Comparison of ENCODE assay signal across 1 cellular context in the genomic region with DNA sequence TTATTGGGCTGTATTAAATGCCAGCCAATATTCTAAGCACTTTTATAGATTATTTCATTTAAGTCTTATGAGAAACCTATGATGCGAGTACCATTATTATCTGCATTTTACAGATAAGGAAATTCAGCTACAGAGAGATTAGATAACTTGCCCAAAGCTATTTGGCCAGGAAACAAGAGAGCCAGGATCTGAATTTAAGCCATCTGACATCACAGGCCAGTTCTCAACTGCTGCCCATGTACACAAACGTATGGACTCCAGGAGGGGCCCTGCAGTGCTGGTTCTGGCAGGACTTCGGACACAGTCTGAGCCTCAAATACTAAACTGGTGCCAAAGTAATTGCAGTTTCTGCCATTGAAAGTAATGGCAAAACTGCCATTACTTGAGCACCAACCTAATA.
TF ChIP-seq lines count a peak whose summit lies in the region.

No MANE protein-coding gene starts in this region.

TF ChIP-seq in SK-N-SH, 30 proteins besides CTCF, POLR2A, EP300 and RAD21 (continued from another document):
- TF ChIP-seq, protein P1, sequence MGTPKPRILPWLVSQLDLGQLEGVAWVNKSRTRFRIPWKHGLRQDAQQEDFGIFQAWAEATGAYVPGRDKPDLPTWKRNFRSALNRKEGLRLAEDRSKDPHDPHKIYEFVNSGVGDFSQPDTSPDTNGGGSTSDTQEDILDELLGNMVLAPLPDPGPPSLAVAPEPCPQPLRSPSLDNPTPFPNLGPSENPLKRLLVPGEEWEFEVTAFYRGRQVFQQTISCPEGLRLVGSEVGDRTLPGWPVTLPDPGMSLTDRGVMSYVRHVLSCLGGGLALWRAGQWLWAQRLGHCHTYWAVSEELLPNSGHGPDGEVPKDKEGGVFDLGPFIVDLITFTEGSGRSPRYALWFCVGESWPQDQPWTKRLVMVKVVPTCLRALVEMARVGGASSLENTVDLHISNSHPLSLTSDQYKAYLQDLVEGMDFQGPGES (IDR thresholded peaks at IDR 0.05; ENCODE audit: low read depth, low read length): no peak
- TF ChIP-seq SIN3A (IDR thresholded peaks at IDR 0.05; ENCODE audit: borderline replicate concordance, low read depth, low read length): no peak
- no peak for TF ChIP-seq TAF1 (IDR thresholded peaks at IDR 0.05; ENCODE audit: borderline replicate concordance, low read depth, low read length)
- peak; percentile 41; the same call in 1 of the 2 replicates for TF ChIP-seq TEAD4 (IDR thresholded peaks at IDR 0.05; ENCODE audit: borderline replicate concordance, insufficient read depth)
- TF ChIP-seq, protein P2, sequence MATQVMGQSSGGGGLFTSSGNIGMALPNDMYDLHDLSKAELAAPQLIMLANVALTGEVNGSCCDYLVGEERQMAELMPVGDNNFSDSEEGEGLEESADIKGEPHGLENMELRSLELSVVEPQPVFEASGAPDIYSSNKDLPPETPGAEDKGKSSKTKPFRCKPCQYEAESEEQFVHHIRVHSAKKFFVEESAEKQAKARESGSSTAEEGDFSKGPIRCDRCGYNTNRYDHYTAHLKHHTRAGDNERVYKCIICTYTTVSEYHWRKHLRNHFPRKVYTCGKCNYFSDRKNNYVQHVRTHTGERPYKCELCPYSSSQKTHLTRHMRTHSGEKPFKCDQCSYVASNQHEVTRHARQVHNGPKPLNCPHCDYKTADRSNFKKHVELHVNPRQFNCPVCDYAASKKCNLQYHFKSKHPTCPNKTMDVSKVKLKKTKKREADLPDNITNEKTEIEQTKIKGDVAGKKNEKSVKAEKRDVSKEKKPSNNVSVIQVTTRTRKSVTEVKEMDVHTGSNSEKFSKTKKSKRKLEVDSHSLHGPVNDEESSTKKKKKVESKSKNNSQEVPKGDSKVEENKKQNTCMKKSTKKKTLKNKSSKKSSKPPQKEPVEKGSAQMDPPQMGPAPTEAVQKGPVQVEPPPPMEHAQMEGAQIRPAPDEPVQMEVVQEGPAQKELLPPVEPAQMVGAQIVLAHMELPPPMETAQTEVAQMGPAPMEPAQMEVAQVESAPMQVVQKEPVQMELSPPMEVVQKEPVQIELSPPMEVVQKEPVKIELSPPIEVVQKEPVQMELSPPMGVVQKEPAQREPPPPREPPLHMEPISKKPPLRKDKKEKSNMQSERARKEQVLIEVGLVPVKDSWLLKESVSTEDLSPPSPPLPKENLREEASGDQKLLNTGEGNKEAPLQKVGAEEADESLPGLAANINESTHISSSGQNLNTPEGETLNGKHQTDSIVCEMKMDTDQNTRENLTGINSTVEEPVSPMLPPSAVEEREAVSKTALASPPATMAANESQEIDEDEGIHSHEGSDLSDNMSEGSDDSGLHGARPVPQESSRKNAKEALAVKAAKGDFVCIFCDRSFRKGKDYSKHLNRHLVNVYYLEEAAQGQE (IDR thresholded peaks at IDR 0.05; ENCODE audit: low read depth, low read length): no peak
- TF ChIP-seq YY1 (IDR thresholded peaks at IDR 0.05; ENCODE audit: low read depth): no peak
- TF ChIP-seq CHD2 (IDR thresholded peaks at IDR 0.05; ENCODE audit: low read length, partially characterized antibody): peak; percentile 81
- no peak for TF ChIP-seq FOXM1 (IDR thresholded peaks at IDR 0.05; ENCODE audit: low read depth)
- TF ChIP-seq JUND (IDR thresholded peaks at IDR 0.05): no peak
- no peak for TF ChIP-seq NRF1 (IDR thresholded peaks at IDR 0.05; ENCODE audit: low read depth, low read length)
- TF ChIP-seq, protein P3, sequence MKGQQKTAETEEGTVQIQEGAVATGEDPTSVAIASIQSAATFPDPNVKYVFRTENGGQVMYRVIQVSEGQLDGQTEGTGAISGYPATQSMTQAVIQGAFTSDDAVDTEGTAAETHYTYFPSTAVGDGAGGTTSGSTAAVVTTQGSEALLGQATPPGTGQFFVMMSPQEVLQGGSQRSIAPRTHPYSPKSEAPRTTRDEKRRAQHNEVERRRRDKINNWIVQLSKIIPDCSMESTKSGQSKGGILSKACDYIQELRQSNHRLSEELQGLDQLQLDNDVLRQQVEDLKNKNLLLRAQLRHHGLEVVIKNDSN (IDR thresholded peaks at IDR 0.05; ENCODE audit: borderline replicate concordance, low read depth): no peak
- TF ChIP-seq, protein P4, sequence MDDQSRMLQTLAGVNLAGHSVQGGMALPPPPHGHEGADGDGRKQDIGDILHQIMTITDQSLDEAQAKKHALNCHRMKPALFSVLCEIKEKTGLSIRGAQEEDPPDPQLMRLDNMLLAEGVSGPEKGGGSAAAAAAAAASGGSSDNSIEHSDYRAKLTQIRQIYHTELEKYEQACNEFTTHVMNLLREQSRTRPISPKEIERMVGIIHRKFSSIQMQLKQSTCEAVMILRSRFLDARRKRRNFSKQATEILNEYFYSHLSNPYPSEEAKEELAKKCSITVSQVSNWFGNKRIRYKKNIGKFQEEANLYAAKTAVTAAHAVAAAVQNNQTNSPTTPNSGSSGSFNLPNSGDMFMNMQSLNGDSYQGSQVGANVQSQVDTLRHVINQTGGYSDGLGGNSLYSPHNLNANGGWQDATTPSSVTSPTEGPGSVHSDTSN (IDR thresholded peaks at IDR 0.05): no peak
- TF ChIP-seq, protein P5, sequence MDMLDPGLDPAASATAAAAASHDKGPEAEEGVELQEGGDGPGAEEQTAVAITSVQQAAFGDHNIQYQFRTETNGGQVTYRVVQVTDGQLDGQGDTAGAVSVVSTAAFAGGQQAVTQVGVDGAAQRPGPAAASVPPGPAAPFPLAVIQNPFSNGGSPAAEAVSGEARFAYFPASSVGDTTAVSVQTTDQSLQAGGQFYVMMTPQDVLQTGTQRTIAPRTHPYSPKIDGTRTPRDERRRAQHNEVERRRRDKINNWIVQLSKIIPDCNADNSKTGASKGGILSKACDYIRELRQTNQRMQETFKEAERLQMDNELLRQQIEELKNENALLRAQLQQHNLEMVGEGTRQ (IDR thresholded peaks at IDR 0.05; ENCODE audit: borderline replicate concordance, low read depth, low read length): no peak
- no peak for TF ChIP-seq EZH2phosphoT487 (IDR thresholded peaks at IDR 0.05; ENCODE audit: borderline replicate concordance, low read depth)
- TF ChIP-seq GABPA (IDR thresholded peaks at IDR 0.05; ENCODE audit: low read depth): no peak
- no peak for TF ChIP-seq SMC3 (IDR thresholded peaks at IDR 0.05; ENCODE audit: low read depth, low read length)
- no peak; the same call in 1 of the 2 replicates for TF ChIP-seq NFIC (IDR thresholded peaks at IDR 0.05; ENCODE audit: borderline replicate concordance)
- TF ChIP-seq MXI1 (IDR thresholded peaks at IDR 0.05; ENCODE audit: low read depth, low read length): peak; percentile 38; the same call in 1 of the 2 replicates
- TF ChIP-seq RFX5 (IDR thresholded peaks at IDR 0.05; ENCODE audit: low read length): no peak
- peak; percentile 89 for TF ChIP-seq GATA2 (CRISPR knock-in tag; IDR thresholded peaks at IDR 0.05)
- TF ChIP-seq RXRA (IDR thresholded peaks at IDR 0.05; ENCODE audit: borderline replicate concordance, low read depth): no peak
- TF ChIP-seq MEF2A (IDR thresholded peaks at IDR 0.05; ENCODE audit: borderline replicate concordance, low read depth): no peak
- peak; percentile 21; the same call in 1 of the 2 replicates for TF ChIP-seq TCF12 (IDR thresholded peaks at IDR 0.05)
- TF ChIP-seq FOXJ3 (CRISPR knock-in tag; IDR thresholded peaks at IDR 0.05): peak; percentile 81
- no peak for TF ChIP-seq ELF1 (IDR thresholded peaks at IDR 0.05)
- TF ChIP-seq POLR2AphosphoS5 (IDR thresholded peaks at IDR 0.05; ENCODE audit: low read depth, low read length): no peak
- TF ChIP-seq, protein P6, sequence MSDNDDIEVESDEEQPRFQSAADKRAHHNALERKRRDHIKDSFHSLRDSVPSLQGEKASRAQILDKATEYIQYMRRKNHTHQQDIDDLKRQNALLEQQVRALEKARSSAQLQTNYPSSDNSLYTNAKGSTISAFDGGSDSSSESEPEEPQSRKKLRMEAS (IDR thresholded peaks at IDR 0.05; ENCODE audit: low read depth): no peak
